In the genomic region with DNA sequence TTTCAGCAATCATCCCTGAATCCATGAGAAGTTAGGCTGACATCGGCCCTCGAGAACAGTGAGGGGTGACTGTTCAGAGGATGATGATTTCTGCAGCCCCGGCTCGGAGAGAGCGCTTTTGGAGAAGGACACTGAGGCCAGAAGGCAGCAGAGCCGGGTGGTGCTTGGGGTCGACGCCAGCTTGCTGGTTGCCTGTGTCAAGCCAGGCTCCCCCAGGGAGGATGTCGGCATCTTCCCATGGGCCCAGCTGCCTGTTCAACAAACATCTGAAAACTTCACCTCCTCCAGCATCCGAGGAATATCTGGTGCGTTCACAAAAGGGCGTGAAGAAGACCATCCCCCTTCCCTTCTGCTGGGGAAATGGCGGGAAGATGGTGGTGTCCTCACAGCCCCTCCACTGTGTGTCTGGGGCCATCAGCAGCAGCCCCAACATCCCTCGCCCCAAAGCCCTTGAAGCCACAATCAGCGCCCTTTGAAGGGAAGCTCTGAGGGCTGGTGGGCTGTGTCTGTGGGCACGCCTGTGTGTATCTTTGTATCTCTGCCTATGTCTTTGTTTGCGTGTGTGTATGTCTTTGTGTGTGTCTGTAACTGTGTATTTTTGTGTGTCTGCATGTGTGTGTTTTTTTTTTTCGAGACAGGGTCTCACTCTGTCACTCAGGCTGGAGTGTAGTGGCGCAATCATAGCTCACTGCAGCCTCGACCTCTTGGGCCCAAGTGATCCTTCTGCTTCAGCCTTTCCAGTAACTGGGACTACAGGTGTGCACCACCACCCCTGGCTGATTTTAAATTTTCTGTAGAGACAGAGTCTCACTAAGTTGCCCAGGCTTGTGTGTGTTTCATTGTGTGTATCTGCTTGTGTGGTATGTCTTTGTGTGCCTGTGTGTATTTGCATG, we compare ENCODE assay signal across 26 cellular contexts.
"Had no signal": no experiment of that assay in that cellular context is flagged by ENCODE, and none has a peak within 500 bp of the region (broad histone marks: within the 10 kb centered on the region; RNA-seq: fewer than 3 reads in every experiment).

No MANE protein-coding gene starts in this region.

- H3K27ac Mint-ChIP-seq: activated CD4-positive, alpha-beta memory T cell treated with anti-CD3 and anti-CD28 coated beads for 36 hours; activated naive CD8-positive, alpha-beta T cell treated with anti-CD3 and anti-CD28 coated beads for 36 hours; activated T-helper 1 cell treated with anti-CD3 and anti-CD28 coated beads, Interleukin-12 subunit alpha, Interleukin-12 subunit beta, Interleukin-2, Interleukin-4 antibody, amounts not matched to agents 30 ng/mL and 10 ng/mL and 1 ng/mL, durations not matched to agents 14 hours and 24 hours and 36 hours; immature natural killer cell; naive thymus-derived CD4-positive, alpha-beta T cell; stimulated activated effector memory CD8-positive, alpha-beta T cell treated with anti-CD3 and anti-CD28 coated beads, Interleukin-12 subunit alpha, Interleukin-12 subunit beta, amount 100 ng/mL, for 72 hours; T-helper 2 cell treated with Interferon-gamma antibody and Interleukin-4, amounts not matched to agents 5 μg/mL and 100 μg/mL, for 36 hours; WTC11 had no signal

- H3K27ac ChIP-seq: body of pancreas, left ventricle myocardium inferior, psoas muscle, stomach had no signal

- H3K9me3 Mint-ChIP-seq: activated CD4-positive, alpha-beta memory T cell treated with anti-CD3 and anti-CD28 coated beads for 36 hours; activated T-helper 1 cell treated with anti-CD3 and anti-CD28 coated beads, Interleukin-12 subunit alpha, Interleukin-12 subunit beta, Interleukin-2, Interleukin-4 antibody, amounts not matched to agents 30 ng/mL and 10 ng/mL and 1 ng/mL, durations not matched to agents 14 hours and 24 hours and 36 hours; stimulated activated effector memory CD8-positive, alpha-beta T cell treated with anti-CD3 and anti-CD28 coated beads, Interleukin-12 subunit alpha, Interleukin-12 subunit beta, amount 100 ng/mL, for 72 hours; T-helper 2 cell treated with Interferon-gamma antibody and Interleukin-4, amounts not matched to agents 5 μg/mL and 100 μg/mL, for 36 hours had no signal

- H3K4me1 Mint-ChIP-seq: activated naive CD8-positive, alpha-beta T cell treated with anti-CD3 and anti-CD28 coated beads for 36 hours; immature natural killer cell; naive thymus-derived CD4-positive, alpha-beta T cell; stimulated activated effector memory CD8-positive, alpha-beta T cell treated with anti-CD3 and anti-CD28 coated beads, Interleukin-12 subunit alpha, Interleukin-12 subunit beta, amount 100 ng/mL, for 72 hours had no signal

- H3K4me3 ChIP-seq: body of pancreas, left ventricle myocardium inferior, mucosa of descending colon, psoas muscle, stomach had no signal

- FAIRE-seq: colon, endometrium, small intestine, TTC549 had no signal

- H3K4me3 Mint-ChIP-seq: activated CD4-positive, alpha-beta memory T cell treated with anti-CD3 and anti-CD28 coated beads for 36 hours; activated naive CD8-positive, alpha-beta T cell treated with anti-CD3 and anti-CD28 coated beads for 36 hours; activated T-helper 1 cell treated with anti-CD3 and anti-CD28 coated beads, Interleukin-12 subunit alpha, Interleukin-12 subunit beta, Interleukin-2, Interleukin-4 antibody, amounts not matched to agents 30 ng/mL and 10 ng/mL and 1 ng/mL, durations not matched to agents 14 hours and 24 hours and 36 hours; immature natural killer cell; naive thymus-derived CD4-positive, alpha-beta T cell; stimulated activated effector memory CD8-positive, alpha-beta T cell treated with anti-CD3 and anti-CD28 coated beads, Interleukin-12 subunit alpha, Interleukin-12 subunit beta, amount 100 ng/mL, for 72 hours; T-helper 2 cell treated with Interferon-gamma antibody and Interleukin-4, amounts not matched to agents 5 μg/mL and 100 μg/mL, for 36 hours; WTC11 had no signal

- H3K36me3 Mint-ChIP-seq: activated CD4-positive, alpha-beta memory T cell treated with anti-CD3 and anti-CD28 coated beads for 36 hours; immature natural killer cell; naive thymus-derived CD4-positive, alpha-beta T cell; stimulated activated effector memory CD8-positive, alpha-beta T cell treated with anti-CD3 and anti-CD28 coated beads, Interleukin-12 subunit alpha, Interleukin-12 subunit beta, amount 100 ng/mL, for 72 hours had no signal

- DNase-seq: activated CD4-positive, alpha-beta memory T cell treated with anti-CD3 and anti-CD28 coated beads for 36 hours; activated CD4-positive, alpha-beta T cell treated with anti-CD3 and anti-CD28 coated beads for 4 hours; activated naive CD4-positive, alpha-beta T cell; activated naive CD8-positive, alpha-beta T cell treated with anti-CD3 and anti-CD28 coated beads for 36 hours; activated T-cell treated with anti-CD3 and anti-CD28 coated beads for 4 hours; amniotic stem cell; body of pancreas; caudate nucleus; immature natural killer cell; kidney glomerular epithelial cell; left ventricle myocardium inferior; mammary epithelial cell; mucosa of descending colon; naive thymus-derived CD4-positive, alpha-beta T cell; right cardiac atrium; small intestine; stimulated activated CD4-positive, alpha-beta T cell treated with anti-CD3 and anti-CD28 coated beads, Interleukin-4, amount 100 ng/mL, for 24 hours; stomach had no signal

- ATAC-seq: body of pancreas; mucosa of descending colon; naive thymus-derived CD4-positive, alpha-beta T cell; psoas muscle; right cardiac atrium; stimulated activated effector memory CD8-positive, alpha-beta T cell treated with anti-CD3 and anti-CD28 coated beads, Interleukin-12 subunit alpha, Interleukin-12 subunit beta, amount 100 ng/mL, for 72 hours had no signal

- H3K4me1 ChIP-seq: body of pancreas, psoas muscle had no signal

- H3K27me3 Mint-ChIP-seq: activated CD4-positive, alpha-beta memory T cell treated with anti-CD3 and anti-CD28 coated beads for 36 hours; activated naive CD8-positive, alpha-beta T cell treated with anti-CD3 and anti-CD28 coated beads for 36 hours had no signal

- H3K27me3 ChIP-seq: body of pancreas, stomach had no signal
